15 cellular contexts compared by ENCODE assay signal in genomic region chr1:39413902-39414528, GRCh38.
DNase-seq lines count a peak whose midpoint lies in the region; ATAC-seq, FAIRE-seq and TF ChIP-seq lines count a peak whose summit lies in the region.
"Had no signal": no experiment of that assay in that cellular context is flagged by ENCODE, and none has a peak within 500 bp of the region (broad histone marks: within the 10 kb centered on the region; RNA-seq: fewer than 3 reads in every experiment).

No MANE protein-coding gene starts in this region.

- H3K4me3 ChIP-seq in SK-N-SH (ENCODE audit: low read depth in 2 of 2, low read length in 1 of 2) (peak overlapping the region; percentile 6 to 51), astrocyte of the cerebellum (ENCODE audit: low read depth, low read length) (peak overlapping the region; percentile 32), stomach smooth muscle (ENCODE audit: low read length in 2 of 2) (peak overlapping the region; percentile 48 to 52), colonic mucosa (no peak overlapping the region)
- H3K4me3 ChIP-seq: Peyer's patch had no signal

- CTCF ChIA-PET in SK-N-SH (lab: Yijun Ruan, JAX), result interaction anchor here (0.7 kb wide), 1 partner anchor 223 kb away, joined by 3 read pairs; no protein-coding TSS in a partner anchor

- H3K27me3 ChIP-seq in SK-N-SH (ENCODE audit: insufficient read depth) (no peaks in the 10 kb centered on the region), stomach smooth muscle (ENCODE audit: control insufficient read depth in 1 of 2, insufficient read depth in 2 of 2, low read length in 2 of 2) (no peaks in the 10 kb centered on the region), colonic mucosa (no peaks in the 10 kb centered on the region)
- H3K27me3 ChIP-seq: Peyer's patch had no signal

- no peaks in the 10 kb centered on the region for H3K9me3 ChIP-seq in SK-N-SH
- H3K9me3 ChIP-seq in stomach smooth muscle (ENCODE audit: control insufficient read depth in 2 of 2, low read length in 2 of 2), result no peaks in the 10 kb centered on the region
- H3K9me3 ChIP-seq in colonic mucosa, result no peaks in the 10 kb centered on the region
- H3K9me3 ChIP-seq: Peyer's patch had no signal

- H3K27ac ChIP-seq in SK-N-SH (ENCODE audit: low read depth in 2 of 2, low read length in 1 of 2), result no peak overlapping the region; a peak in 1 of 4 replicates
- no peak overlapping the region for H3K27ac ChIP-seq in stomach smooth muscle (ENCODE audit: low read length)
- no peak overlapping the region for H3K27ac ChIP-seq in colonic mucosa
- H3K27ac ChIP-seq: 22Rv1, Peyer's patch had no signal

- H3K4me1 Mint-ChIP-seq in stimulated activated naive CD8-positive, alpha-beta T cell treated with anti-CD3 and anti-CD28 coated beads, Interleukin-15, amount 100 ng/mL, for 72 hours, result peaks cover 52% of the 10 kb centered on the region

- ATAC-seq in SK-N-SH treated with all-trans-retinoic acid at 6 μM for 48 hours, result no peak
- ATAC-seq in stimulated activated naive CD8-positive, alpha-beta T cell treated with anti-CD3 and anti-CD28 coated beads, Interleukin-15, amount 100 ng/mL, for 72 hours, result no peak
- ATAC-seq: activated naive CD8-positive, alpha-beta T cell treated with anti-CD3 and anti-CD28 coated beads, Interleukin-2, amount 50 U/mL, for 24 hours; stimulated activated naive CD8-positive, alpha-beta T cell treated with anti-CD3 and anti-CD28 coated beads, Interleukin-15, Interleukin-2, amounts not matched to agents 100 U/mL and 50 U/mL, for 24 hours had no signal

- H3F3A ChIP-seq in SK-N-SH (replicated peaks; ENCODE audit: insufficient read depth), result peaks cover 20% of the 10 kb centered on the region

- in situ Hi-C loops in astrocyte of the cerebellum (cut with HindIII; ENCODE audit: low sequenced_read_pairs), result no loop called here

- no peak for FAIRE-seq in urothelium cell line (lab: Jason Lieb, UNC)
- FAIRE-seq: GM19239 had no signal

- H3K36me3 ChIP-seq in SK-N-SH (replicated peaks in 1 of 2; ENCODE audit: control insufficient read depth in 1 of 2, insufficient read depth in 2 of 2, low read length in 1 of 2), result peaks cover 24 to 36% of the 10 kb centered on the region in 2 experiments
- H3K36me3 ChIP-seq in stomach smooth muscle (ENCODE audit: control insufficient read depth in 2 of 2, insufficient read depth in 2 of 2, low read length in 2 of 2), result peaks cover 9 to 16% of the 10 kb centered on the region in 2 donors
- H3K36me3 ChIP-seq in colonic mucosa, result no peaks in the 10 kb centered on the region

- H3K9ac ChIP-seq in SK-N-SH (no peak overlapping the region), stomach smooth muscle (ENCODE audit: low read length in 2 of 2) (no peak overlapping the region), colonic mucosa (ENCODE audit: low read depth in 2 of 2, low read length in 2 of 2) (no peak overlapping the region)

- no peak overlapping the region for H3K4me3 Mint-ChIP-seq in stimulated activated naive CD8-positive, alpha-beta T cell treated with anti-CD3 and anti-CD28 coated beads, Interleukin-15, amount 100 ng/mL, for 72 hours
- H3K4me3 Mint-ChIP-seq: activated naive CD8-positive, alpha-beta T cell treated with anti-CD3 and anti-CD28 coated beads, Interleukin-2, amount 50 U/mL, for 24 hours had no signal

- TF ChIP-seq CTCF in SK-N-SH (IDR thresholded peaks at IDR 0.05) (no peak), astrocyte of the cerebellum (IDR thresholded peaks at IDR 0.05; ENCODE audit: low read depth, low read length, missing control alignments) (no peak), colonic mucosa (IDR thresholded peaks at IDR 0.05) (no peak)

- H3K27me3 Mint-ChIP-seq in stimulated activated naive CD8-positive, alpha-beta T cell treated with anti-CD3 and anti-CD28 coated beads, Interleukin-15, amount 100 ng/mL, for 72 hours, result no peaks in the 10 kb centered on the region
- H3K27me3 Mint-ChIP-seq: activated naive CD8-positive, alpha-beta T cell treated with anti-CD3 and anti-CD28 coated beads, Interleukin-2, amount 50 U/mL, for 24 hours had no signal

- DNase-seq in SK-N-SH, result peak; percentile 36
- no peak for DNase-seq in astrocyte of the cerebellum (ENCODE audit: low read depth)
- DNase-seq in kidney tubule cell (ENCODE audit: low spot score), result peak; percentile 52
- DNase-seq in urothelium cell line (ENCODE audit: low spot score), result no peak
- DNase-seq in stimulated activated naive CD8-positive, alpha-beta T cell treated with anti-CD3 and anti-CD28 coated beads, Interleukin-15, amount 100 ng/mL, for 72 hours, result no peak
- no peak for DNase-seq in colonic mucosa
- DNase-seq: activated naive CD8-positive, alpha-beta T cell treated with anti-CD3 and anti-CD28 coated beads, Interleukin-2, amount 50 U/mL, for 24 hours; effector CD4-positive, alpha-beta T cell; Peyer's patch; stimulated activated CD4-positive, alpha-beta T cell treated with anti-CD3 and anti-CD28 coated beads, Interleukin-1b, Interleukin-23, amount 100 ng/mL, for 48 hours; stimulated activated naive CD8-positive, alpha-beta T cell treated with anti-CD3 and anti-CD28 coated beads, Interleukin-15, Interleukin-2, amounts not matched to agents 100 U/mL and 50 U/mL, for 24 hours had no signal

- no peak overlapping the region for H2AFZ ChIP-seq in SK-N-SH (ENCODE audit: low read depth)

- H3K4me1 ChIP-seq in SK-N-SH (ENCODE audit: control insufficient read depth in 1 of 2, insufficient read depth in 2 of 2, low read depth in 1 of 2, low read length in 1 of 2) (peaks cover 6 to 39% of the 10 kb centered on the region in 2 experiments; a peak in 3 of 4 replicates), stomach smooth muscle (ENCODE audit: control insufficient read depth, insufficient read depth, low read length) (peaks cover 63% of the 10 kb centered on the region), colonic mucosa (peaks cover 4% of the 10 kb centered on the region)

- TF ChIP-seq EP300 in SK-N-SH (IDR thresholded peaks at IDR 0.05; ENCODE audit: borderline replicate concordance in 1 of 2, low read depth in 1 of 2, low read length in 1 of 2), result no peak

- 70% methylated on average over 2 of the region's 4 CpGs for WGBS in SK-N-SH (ENCODE audit: low lambda C conversion rate)

- POLR2A ChIA-PET in SK-N-SH (lab: Yijun Ruan, JAX), result no interaction called here

- no peaks in the 10 kb centered on the region for H3K9me2 ChIP-seq in SK-N-SH

- H3K4me2 ChIP-seq in SK-N-SH, result peak overlapping the region; percentile 74

- H3K79me2 ChIP-seq in SK-N-SH (ENCODE audit: insufficient read depth), result peaks cover 94% of the 10 kb centered on the region

- H3K27ac Mint-ChIP-seq in stimulated activated naive CD8-positive, alpha-beta T cell treated with anti-CD3 and anti-CD28 coated beads, Interleukin-15, amount 100 ng/mL, for 72 hours, result no peak overlapping the region
- H3K27ac Mint-ChIP-seq: activated naive CD8-positive, alpha-beta T cell treated with anti-CD3 and anti-CD28 coated beads, Interleukin-2, amount 50 U/mL, for 24 hours had no signal

- TF ChIP-seq RAD21 in SK-N-SH (IDR thresholded peaks at IDR 0.05; ENCODE audit: low read length), result no peak

- peaks cover 90% of the 10 kb centered on the region for H4K20me1 ChIP-seq in SK-N-SH (ENCODE audit: insufficient read depth)

- intact Hi-C loops in colonic mucosa (cut with DNase I), result no loop called here

- no peaks in the 10 kb centered on the region for H3K9me3 Mint-ChIP-seq in stimulated activated naive CD8-positive, alpha-beta T cell treated with anti-CD3 and anti-CD28 coated beads, Interleukin-15, amount 100 ng/mL, for 72 hours
- H3K9me3 Mint-ChIP-seq: activated naive CD8-positive, alpha-beta T cell treated with anti-CD3 and anti-CD28 coated beads, Interleukin-2, amount 50 U/mL, for 24 hours had no signal

TF ChIP-seq in SK-N-SH, 30 proteins besides CTCF, POLR2A, EP300 and RAD21:
- no peak for TF ChIP-seq ZBTB33 (IDR thresholded peaks at IDR 0.05; ENCODE audit: borderline replicate concordance, low read depth)
- TF ChIP-seq RCOR1 (IDR thresholded peaks at IDR 0.05; ENCODE audit: low read length), result no peak

TF ChIP-seq in SK-N-SH treated with all-trans-retinoic acid at 6 μM for 48 hours, 23 proteins besides CTCF, POLR2A, EP300 and RAD21 (continues in another document):
- TF ChIP-seq ZNF70 (CRISPR knock-in tag; IDR thresholded peaks at IDR 0.05), result no peak
- TF ChIP-seq ZC3H10 (CRISPR knock-in tag; IDR thresholded peaks at IDR 0.05), result no peak
- no peak for TF ChIP-seq TSHZ2 (CRISPR knock-in tag; IDR thresholded peaks at IDR 0.05)
- TF ChIP-seq RARB (CRISPR knock-in tag; IDR thresholded peaks at IDR 0.05), result no peak
- TF ChIP-seq TOX (CRISPR knock-in tag; IDR thresholded peaks at IDR 0.05; ENCODE audit: borderline replicate concordance), result no peak
- no peak for TF ChIP-seq CSDC2 (CRISPR knock-in tag; IDR thresholded peaks at IDR 0.05)
- no peak for TF ChIP-seq ZFP30 (CRISPR knock-in tag; IDR thresholded peaks at IDR 0.05)
- TF ChIP-seq ZNF8 (CRISPR knock-in tag; IDR thresholded peaks at IDR 0.05), result no peak
- TF ChIP-seq ARNTL (CRISPR knock-in tag; IDR thresholded peaks at IDR 0.05; ENCODE audit: borderline replicate concordance, low read depth), result no peak
- no peak for TF ChIP-seq ZNF565 (CRISPR knock-in tag; conservative IDR thresholded peaks at IDR 0.05; ENCODE audit: low read depth)
- no peak for TF ChIP-seq ESRRG (CRISPR knock-in tag; IDR thresholded peaks at IDR 0.05)

Comparison
In these comparisons a context has a peak if more than half of its experiments do, and no peak if none do; other contexts are left out.
1. DNase-seq: peak in SK-N-SH (single experiment) and kidney tubule cell (single experiment); none in astrocyte of the cerebellum (single experiment), urothelium cell line (single experiment), stimulated activated naive CD8-positive, alpha-beta T cell treated with anti-CD3 and anti-CD28 coated beads, Interleukin-15, amount 100 ng/mL, for 72 hours (0 of 2) and colonic mucosa (single experiment).